ENCODE assay signal across 29 cellular contexts in the genomic region with DNA sequence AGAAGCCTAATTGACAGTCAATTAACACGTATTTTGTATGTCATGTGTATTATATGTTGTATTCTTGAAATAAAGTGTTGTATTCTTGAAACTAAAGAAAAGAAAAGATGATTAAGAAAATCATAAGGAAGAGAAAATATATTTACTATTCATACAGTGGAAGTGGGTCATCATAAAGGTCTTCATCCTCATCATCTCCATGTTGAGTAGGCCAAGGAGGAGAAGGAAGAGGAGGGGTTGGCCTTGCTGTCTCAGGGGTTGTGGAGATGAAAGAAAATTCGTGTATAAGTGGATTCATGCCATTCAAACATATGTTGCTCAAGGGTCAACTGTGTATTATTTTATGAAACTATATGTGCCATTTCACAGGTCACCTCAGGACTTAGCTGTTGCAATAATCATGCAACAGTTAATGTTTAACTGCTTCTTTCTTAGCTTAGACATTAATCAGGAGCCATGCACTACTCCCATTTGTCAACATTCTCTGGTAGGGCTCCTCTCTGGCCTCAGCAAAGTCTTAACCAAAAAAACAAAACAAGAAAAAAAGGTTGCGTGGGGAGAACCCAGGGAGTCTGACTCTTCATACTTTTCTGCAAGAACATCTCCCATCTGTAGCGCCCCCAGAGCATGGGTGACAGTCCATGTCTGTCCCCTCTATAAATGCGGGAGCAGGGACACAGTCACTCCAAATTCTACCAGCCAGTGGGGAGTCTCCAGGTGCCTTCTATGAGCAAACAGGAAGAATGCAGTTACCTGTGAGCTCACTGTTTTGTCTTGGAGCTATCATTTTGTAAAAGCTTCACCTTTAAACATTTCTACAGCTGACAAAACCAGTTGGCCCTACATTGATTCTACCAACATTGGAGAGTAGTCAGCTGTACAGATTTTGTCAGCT. TPM values are rescaled to one million over a fixed set of nuclear protein-coding genes. Genes with fewer than 3 reads are reported as not detected.
DNase-seq lines count a peak whose midpoint lies in the region; ATAC-seq, FAIRE-seq and TF ChIP-seq lines count a peak whose summit lies in the region.
"Had no signal": no experiment of that assay in that cellular context is flagged by ENCODE, and none has a peak within 500 bp of the region (broad histone marks: within the 10 kb centered on the region; RNA-seq: fewer than 3 reads in every experiment).

No MANE protein-coding gene starts in this region.

- peaks cover 9% of the 10 kb centered on the region for H3K4me1 ChIP-seq in hepatocyte (ENCODE audit: insufficient read depth)
- peaks cover 9 to 17% of the 10 kb centered on the region in 2 donors for H3K4me1 ChIP-seq in mucosa of rectum (ENCODE audit: control insufficient read depth in 2 of 2, insufficient read depth in 2 of 2, low read length in 2 of 2)
- H3K4me1 ChIP-seq: esophagus squamous epithelium, gastroesophageal sphincter had no signal

- no peak overlapping the region for H3K4me3 Mint-ChIP-seq in activated T-cell treated with anti-CD3 and anti-CD28 coated beads, Interleukin-2, amount 50 U/mL, for 72 hours
- H3K4me3 Mint-ChIP-seq: activated T-cell treated with anti-CD3 and anti-CD28 coated beads, Interleukin-2, amount 50 U/mL, for 24 hours; neural crest cell had no signal

- peak overlapping the region; percentile 26 for H3K27ac ChIP-seq in KOPT-K1 (ENCODE audit: low read depth, low read length, poor library complexity, severe bottlenecking)
- peak overlapping the region; percentile 54 for H3K27ac ChIP-seq in hepatocyte
- peak overlapping the region; percentile 40 to 66 for H3K27ac ChIP-seq in mucosa of rectum (ENCODE audit: low read depth in 2 of 2, low read length in 2 of 2)
- H3K27ac ChIP-seq: C4-2B, esophagus squamous epithelium, gastroesophageal sphincter, KMS-11, thoracic aorta had no signal

- H3K79me2 ChIP-seq in hepatocyte, result no peaks in the 10 kb centered on the region

- peaks cover 6% of the 10 kb centered on the region for H3K27me3 Mint-ChIP-seq in activated T-cell treated with anti-CD3 and anti-CD28 coated beads, Interleukin-2, amount 50 U/mL, for 72 hours (ENCODE audit: low read depth)
- H3K27me3 Mint-ChIP-seq: activated T-cell treated with anti-CD3 and anti-CD28 coated beads, Interleukin-2, amount 50 U/mL, for 24 hours had no signal

- FAIRE-seq in D721Med (lab: Jason Lieb, UNC), result no peak
- FAIRE-seq: GM12891, GM19239, H54 had no signal

- no peak for TF ChIP-seq CTCF in hepatocyte (IDR thresholded peaks at IDR 0.05; ENCODE audit: poor library complexity)
- TF ChIP-seq CTCF in D721Med (IDR thresholded peaks at IDR 0.05; ENCODE audit: insufficient read depth, missing control alignments), result no peak

- no peak overlapping the region for H2AFZ ChIP-seq in hepatocyte

- no peak overlapping the region for H3K4me3 ChIP-seq in hepatocyte
- H3K4me3 ChIP-seq in mucosa of rectum (ENCODE audit: low read length in 2 of 2), result no peak overlapping the region
- H3K4me3 ChIP-seq: esophagus squamous epithelium, gastroesophageal sphincter, thoracic aorta had no signal

- no peaks in the 10 kb centered on the region for H3K9me2 ChIP-seq in hepatocyte (replicated peaks; ENCODE audit: insufficient read depth)

- H3K36me3 ChIP-seq in KOPT-K1 (ENCODE audit: insufficient read depth, low read length) (no peaks in the 10 kb centered on the region), hepatocyte (replicated peaks; ENCODE audit: insufficient read depth, low read depth) (no peaks in the 10 kb centered on the region), mucosa of rectum (ENCODE audit: control insufficient read depth in 2 of 2, insufficient read depth in 2 of 2, low read length in 2 of 2) (no peaks in the 10 kb centered on the region)
- H3K36me3 ChIP-seq: esophagus squamous epithelium, gastroesophageal sphincter, thoracic aorta had no signal

- no peak for ATAC-seq in activated T-cell treated with anti-CD3 and anti-CD28 coated beads, Interleukin-2, amount 50 U/mL, for 72 hours (replicated peaks in 1 of 2)
- ATAC-seq: gastroesophageal sphincter, left cardiac atrium had no signal

- H3K27ac Mint-ChIP-seq in activated T-cell treated with anti-CD3 and anti-CD28 coated beads, Interleukin-2, amount 50 U/mL, for 72 hours, result no peak overlapping the region
- H3K27ac Mint-ChIP-seq: activated T-cell treated with anti-CD3 and anti-CD28 coated beads, Interleukin-2, amount 50 U/mL, for 24 hours had no signal

- peak; percentile 10 for DNase-seq in COLO668 (lab: John Stamatoyannopoulos, UW; ENCODE audit: unreplicated experiment)
- DNase-seq in hepatocyte (ENCODE audit: low spot score), result peak; percentile 50
- DNase-seq in NCI-H345 (lab: John Stamatoyannopoulos, UW), result no peak
- no peak for DNase-seq in activated T-cell treated with anti-CD3 and anti-CD28 coated beads, Interleukin-2, amount 50 U/mL, for 72 hours
- DNase-seq in D721Med (ENCODE audit: insufficient read length, low spot score), result no peak
- no peak for DNase-seq in NCI-H128 (lab: John Stamatoyannopoulos, UW; ENCODE audit: unreplicated experiment)
- DNase-seq: activated CD4-positive, alpha-beta T cell treated with anti-CD3 and anti-CD28 coated beads for 1 hour; activated naive CD4-positive, alpha-beta T cell treated with anti-CD3 and anti-CD28 coated beads, Interleukin-2, amount 50 U/mL, for 16 hours; activated T-cell treated with anti-CD3 and anti-CD28 coated beads, Interleukin-2, amount 50 U/mL, for 24 hours; anterior cingulate cortex; DMS79; effector CD8-positive, alpha-beta T cell; esophagus squamous epithelium; left cardiac atrium; midbrain; NCI-H1048; NCI-H510A; retina; stimulated activated CD4-positive, alpha-beta T cell treated with anti-CD3 and anti-CD28 coated beads, Interleukin-15, amount 100 ng/mL, for 24 hours had no signal

- H3K36me3 Mint-ChIP-seq in activated T-cell treated with anti-CD3 and anti-CD28 coated beads, Interleukin-2, amount 50 U/mL, for 72 hours (ENCODE audit: insufficient read depth in 2 of 2), result no peaks in the 10 kb centered on the region

- H3K9me3 ChIP-seq in KOPT-K1 (ENCODE audit: insufficient read depth, low read length, poor library complexity, severe bottlenecking) (no peaks in the 10 kb centered on the region), hepatocyte (ENCODE audit: low read depth) (no peaks in the 10 kb centered on the region), mucosa of rectum (ENCODE audit: control insufficient read depth in 2 of 2, low read length in 2 of 2) (no peaks in the 10 kb centered on the region)
- H3K9me3 ChIP-seq: esophagus squamous epithelium, gastroesophageal sphincter, thoracic aorta had no signal

- peak overlapping the region; percentile 62 for H3K4me2 ChIP-seq in hepatocyte
- H3K4me2 ChIP-seq: KMS-11 had no signal

- H3K4me1 Mint-ChIP-seq in activated T-cell treated with anti-CD3 and anti-CD28 coated beads, Interleukin-2, amount 50 U/mL, for 72 hours (ENCODE audit: low read depth), result peaks cover 7% of the 10 kb centered on the region
- H3K4me1 Mint-ChIP-seq: neural crest cell had no signal

- peak overlapping the region in 1 of 2 donors; percentile 6 for H3K9ac ChIP-seq in mucosa of rectum (ENCODE audit: low read depth in 1 of 2, low read length in 2 of 2)
- H3K9ac ChIP-seq: KMS-11 had no signal

- H4K20me1 ChIP-seq in hepatocyte (ENCODE audit: insufficient read depth, poor library complexity, severe bottlenecking), result no peaks in the 10 kb centered on the region

- no peaks in the 10 kb centered on the region for H3K27me3 ChIP-seq in hepatocyte
- H3K27me3 ChIP-seq in mucosa of rectum (ENCODE audit: control insufficient read depth in 2 of 2, insufficient read depth in 2 of 2, low read length in 2 of 2), result no peaks in the 10 kb centered on the region

- WGBS in hepatocyte (ENCODE audit: low lambda C conversion rate, missing lambda C conversion rate), result 66% methylated on average over 5 of the region's 5 CpGs

- no peaks in the 10 kb centered on the region for H3K9me3 Mint-ChIP-seq in activated T-cell treated with anti-CD3 and anti-CD28 coated beads, Interleukin-2, amount 50 U/mL, for 72 hours
- H3K9me3 Mint-ChIP-seq: activated T-cell treated with anti-CD3 and anti-CD28 coated beads, Interleukin-2, amount 50 U/mL, for 24 hours had no signal

RNA-seq across cellular contexts. Expression of a gene that starts 19.9 kb away (rescaled TPM):
- 0.28 and 0.60 TPM in 2 replicates for total RNA-seq in hepatocyte
- 2.0 and 4.4 TPM in 2 replicates for polyA plus RNA-seq in hepatocyte
- under 1 TPM in 1 of 2 donors, not detected in 1; 0.19 TPM for total RNA-seq in activated T-cell treated with anti-CD3 and anti-CD28 coated beads, Interleukin-2, amount 50 U/mL, for 72 hours

RNA-seq across cellular contexts. Expression of a gene that starts 26.3 kb away (rescaled TPM):
- not detected in 2 replicates for total RNA-seq in hepatocyte
- polyA plus RNA-seq in hepatocyte, result not detected in 2 replicates
- total RNA-seq in activated T-cell treated with anti-CD3 and anti-CD28 coated beads, Interleukin-2, amount 50 U/mL, for 72 hours, result not detected
- total RNA-seq: gastroesophageal sphincter, left cardiac atrium, neural crest cell, thoracic aorta had no signal

Comparison
In these comparisons a context has a peak if more than half of its experiments do, and no peak if none do; other contexts are left out.
1. DNase-seq: peak in COLO668 (single experiment) and hepatocyte (single experiment); none in NCI-H345 (single experiment), activated T-cell treated with anti-CD3 and anti-CD28 coated beads, Interleukin-2, amount 50 U/mL, for 72 hours (0 of 2), D721Med (single experiment) and NCI-H128 (single experiment).
2. Peak in every context shown above with its lines, with median percentiles within 50 percentile points of each other: H3K27ac ChIP-seq.